Comparison of ENCODE assay signal across 32 cellular contexts in genomic region chr12:77116277-77116676, GRCh38. TPM values are rescaled to one million over a fixed set of nuclear protein-coding genes. Genes with fewer than 3 reads are reported as not detected.
DNase-seq lines count a peak whose midpoint lies in the region; ATAC-seq and TF ChIP-seq lines count a peak whose summit lies in the region.
"Had no signal": no experiment of that assay in that cellular context is flagged by ENCODE, and none has a peak within 500 bp of the region (broad histone marks: within the 10 kb centered on the region; RNA-seq: fewer than 3 reads in every experiment).

No MANE protein-coding gene starts in this region.

- TF ChIP-seq CTCF in HFFc6 (IDR thresholded peaks at IDR 0.05) (no peak), cardiac fibroblast (IDR thresholded peaks at IDR 0.05; ENCODE audit: low read depth, low read length) (no peak)

- peaks cover 5% of the 10 kb centered on the region for H3K36me3 Mint-ChIP-seq in HFFc6 (ENCODE audit: low read depth)
- H3K36me3 Mint-ChIP-seq in natural killer cell treated with Interleukin-12 subunit alpha and Interleukin-12 subunit beta and Interleukin-15 and Interleukin-18, amount 100 ng/mL, for 72 hours = peaks cover 3% of the 10 kb centered on the region
- H3K36me3 Mint-ChIP-seq: activated naive CD8-positive, alpha-beta T cell; CD8-positive, alpha-beta memory T cell; T-cell had no signal

- no peak overlapping the region; the same call in 1 of the 2 replicates for H3K4me3 ChIP-seq in ACC112 (ENCODE audit: low read depth, low read length)
- no peak overlapping the region for H3K4me3 ChIP-seq in cardiac fibroblast (replicated peaks in 1 of 2; ENCODE audit: low read depth in 2 of 2, low read length in 2 of 2)
- H3K4me3 ChIP-seq: cardiac muscle cell, colonic mucosa, gastrocnemius medialis, lower lobe of right lung, ovary, SJCRH30, thoracic aorta, uterus had no signal

- ATAC-seq in natural killer cell treated with Interleukin-12 subunit alpha and Interleukin-12 subunit beta and Interleukin-15 and Interleukin-18, amount 100 ng/mL, for 72 hours = no peak
- ATAC-seq in sciatic nerve (no peak), HG02970 (IDR thresholded peaks at IDR 0.05; ENCODE audit: low FRiP score, unreplicated experiment) (no peak), GM21390 (IDR thresholded peaks at IDR 0.05; ENCODE audit: unreplicated experiment) (no peak)
- ATAC-seq: gastrocnemius medialis; lower lobe of right lung; stimulated activated naive CD8-positive, alpha-beta T cell treated with anti-CD3 and anti-CD28 coated beads, Interleukin-15, amount 100 ng/mL, for 72 hours; T-cell; WTC11 had no signal

- H3K27me3 ChIP-seq in ACC112 (ENCODE audit: insufficient read depth, low read length) = no peaks in the 10 kb centered on the region
- H3K27me3 ChIP-seq: colonic mucosa, gastrocnemius medialis, ovary, SJCRH30, uterus had no signal

- peak overlapping the region; percentile 73 for H3K27ac ChIP-seq in ACC112 (ENCODE audit: low read depth, low read length)
- H3K27ac ChIP-seq: cardiac muscle cell, colonic mucosa, gastrocnemius medialis, lower lobe of right lung, ovary, SJCRH30, thoracic aorta, uterus had no signal

- no peaks in the 10 kb centered on the region for H3K27me3 Mint-ChIP-seq in HFFc6 (ENCODE audit: insufficient read depth)
- H3K27me3 Mint-ChIP-seq in natural killer cell treated with Interleukin-12 subunit alpha and Interleukin-12 subunit beta and Interleukin-15 and Interleukin-18, amount 100 ng/mL, for 72 hours = no peaks in the 10 kb centered on the region
- H3K27me3 Mint-ChIP-seq: activated CD4-positive, alpha-beta T cell treated with anti-CD3 and anti-CD28 coated beads, Interleukin-2, amount 10 ng/mL, durations not matched to agents 7 days and 5 days; CD8-positive, alpha-beta memory T cell; stimulated activated naive CD8-positive, alpha-beta T cell treated with anti-CD3 and anti-CD28 coated beads, Interleukin-15, amount 100 ng/mL, for 72 hours; T-cell had no signal

- H3K4me3 Mint-ChIP-seq in HFFc6 = peak overlapping the region; percentile 20
- no peak overlapping the region for H3K4me3 Mint-ChIP-seq in natural killer cell treated with Interleukin-12 subunit alpha and Interleukin-12 subunit beta and Interleukin-15 and Interleukin-18, amount 100 ng/mL, for 72 hours
- H3K4me3 Mint-ChIP-seq: activated CD4-positive, alpha-beta T cell treated with anti-CD3 and anti-CD28 coated beads, Interleukin-2, amount 10 ng/mL, durations not matched to agents 7 days and 5 days; activated naive CD8-positive, alpha-beta T cell; B cell; CD8-positive, alpha-beta memory T cell; stimulated activated naive CD8-positive, alpha-beta T cell treated with anti-CD3 and anti-CD28 coated beads, Interleukin-15, amount 100 ng/mL, for 72 hours; T-cell; WTC11 had no signal

- intact Hi-C loops in sciatic nerve (cut with DNase I) = no loop called here

- no peak overlapping the region for H2AFZ ChIP-seq in ACC112 (ENCODE audit: low read length, unreplicated experiment)

- DNase-seq in HFFc6 (peak; percentile 63), cardiac fibroblast (ENCODE audit: low read depth in 2 of 2) (peak; percentile 36 to 65), hepatic stellate cell (ENCODE audit: low spot score) (peak; percentile 16), sciatic nerve (ENCODE audit: low spot score) (no peak)
- DNase-seq in natural killer cell treated with Interleukin-12 subunit alpha and Interleukin-12 subunit beta and Interleukin-15 and Interleukin-18, amount 100 ng/mL, for 72 hours (ENCODE audit: low spot score) = no peak
- DNase-seq: activated CD4-positive, alpha-beta T cell treated with anti-CD3 and anti-CD28 coated beads, Interleukin-2, amount 10 ng/mL, durations not matched to agents 7 days and 5 days; activated effector memory CD4-positive, alpha-beta T cell treated with Interleukin-2 at 50 U/mL for 16 hours; CD8-positive, alpha-beta memory T cell; colonic mucosa; effector CD8-positive, alpha-beta T cell; gastrocnemius medialis; kidney glomerular epithelial cell; lower lobe of right lung; NCI-H1092; NCI-H1694; NCI-H2171; NCI-H510A; ovary; RPMI8226; SJCRH30; stimulated activated CD4-positive, alpha-beta T cell treated with anti-CD3 and anti-CD28 coated beads, Interleukin-2, amount 100 ng/mL, for 24 hours; stimulated activated naive CD8-positive, alpha-beta T cell treated with anti-CD3 and anti-CD28 coated beads, Interleukin-15, amount 100 ng/mL, for 72 hours; T-cell; uterus had no signal

- H3K36me3 ChIP-seq in ACC112 (ENCODE audit: insufficient read depth, low read length) = no peaks in the 10 kb centered on the region
- H3K36me3 ChIP-seq: cardiac muscle cell, colonic mucosa, gastrocnemius medialis, lower lobe of right lung, ovary, SJCRH30, thoracic aorta, uterus had no signal

- H3K9me3 Mint-ChIP-seq in HFFc6 = peaks cover 4% of the 10 kb centered on the region
- peaks cover 4% of the 10 kb centered on the region for H3K9me3 Mint-ChIP-seq in natural killer cell treated with Interleukin-12 subunit alpha and Interleukin-12 subunit beta and Interleukin-15 and Interleukin-18, amount 100 ng/mL, for 72 hours
- H3K9me3 Mint-ChIP-seq: activated CD4-positive, alpha-beta T cell treated with anti-CD3 and anti-CD28 coated beads, Interleukin-2, amount 10 ng/mL, durations not matched to agents 7 days and 5 days had no signal

- no peaks in the 10 kb centered on the region; the same call in none of the 2 replicates for H3K4me1 Mint-ChIP-seq in HFFc6 (ENCODE audit: low read depth)
- no peaks in the 10 kb centered on the region for H3K4me1 Mint-ChIP-seq in natural killer cell treated with Interleukin-12 subunit alpha and Interleukin-12 subunit beta and Interleukin-15 and Interleukin-18, amount 100 ng/mL, for 72 hours (ENCODE audit: low read depth in 2 of 2)
- H3K4me1 Mint-ChIP-seq: activated CD4-positive, alpha-beta T cell treated with anti-CD3 and anti-CD28 coated beads, Interleukin-2, amount 10 ng/mL, durations not matched to agents 7 days and 5 days; B cell; CD8-positive, alpha-beta memory T cell; stimulated activated naive CD8-positive, alpha-beta T cell treated with anti-CD3 and anti-CD28 coated beads, Interleukin-15, amount 100 ng/mL, for 72 hours; T-cell had no signal

- H3K27ac Mint-ChIP-seq in HFFc6 = peak overlapping the region; percentile 93
- H3K27ac Mint-ChIP-seq in natural killer cell treated with Interleukin-12 subunit alpha and Interleukin-12 subunit beta and Interleukin-15 and Interleukin-18, amount 100 ng/mL, for 72 hours = no peak overlapping the region
- H3K27ac Mint-ChIP-seq: activated CD4-positive, alpha-beta T cell treated with anti-CD3 and anti-CD28 coated beads, Interleukin-2, amount 10 ng/mL, durations not matched to agents 7 days and 5 days; activated naive CD8-positive, alpha-beta T cell; B cell; CD8-positive, alpha-beta memory T cell; stimulated activated naive CD8-positive, alpha-beta T cell treated with anti-CD3 and anti-CD28 coated beads, Interleukin-15, amount 100 ng/mL, for 72 hours; T-cell; WTC11 had no signal

- peaks cover 67% of the 10 kb centered on the region for H3K4me1 ChIP-seq in ACC112 (ENCODE audit: control insufficient read depth, insufficient read depth, low read length, unreplicated experiment)
- H3K4me1 ChIP-seq: colonic mucosa, gastrocnemius medialis, lower lobe of right lung, SJCRH30, uterus had no signal

- no peaks in the 10 kb centered on the region for H3K79me2 ChIP-seq in ACC112 (ENCODE audit: control insufficient read depth, insufficient read depth, low read length, unreplicated experiment)

RNA-seq across cellular contexts. Expression of gene E2F7, which starts 50.9 kb away (rescaled TPM):
- total RNA-seq in HFFc6 (2021; fragmentation: NEBNext Ultra II Directional; extraction: Animal tissue kit (Norgen Biotek cat#: 25700)) = 10 to 100 TPM in 5 of 6 experiments, 1 to 10 TPM in 1; 6.3 to 24.4 (median 18.0) TPM
- total RNA-seq in natural killer cell treated with Interleukin-12 subunit alpha and Interleukin-12 subunit beta and Interleukin-15 and Interleukin-18, amount 100 ng/mL, for 72 hours = 10 to 100 TPM; 10.7 to 15.0 TPM
- total RNA-seq in sciatic nerve = 0.27 TPM
- total RNA-seq: gastrocnemius medialis, thoracic aorta had no signal

Comparison
In these comparisons a context has a peak if more than half of its experiments do, and no peak if none do; other contexts are left out.
1. DNase-seq: peak in HFFc6 (single experiment), cardiac fibroblast (2 of 2) and hepatic stellate cell (single experiment); none in natural killer cell treated with Interleukin-12 subunit alpha and Interleukin-12 subunit beta and Interleukin-15 and Interleukin-18, amount 100 ng/mL, for 72 hours (single experiment) and sciatic nerve (single experiment).